Comparison of ENCODE assay signal across 8 cellular contexts in genomic region chr19:4342421-4343055, GRCh38. TPM values are rescaled to one million over a fixed set of nuclear protein-coding genes. Genes with fewer than 3 reads are reported as not detected.
DNase-seq lines count a peak whose midpoint lies in the region; ATAC-seq and TF ChIP-seq lines count a peak whose summit lies in the region.

No MANE protein-coding gene starts in this region.

- peak overlapping the region; percentile 75 for H3K27ac ChIP-seq in OCI-LY7 (ENCODE audit: low read depth, low read length, poor library complexity, severe bottlenecking)

- peaks cover 8% of the 10 kb centered on the region; the same call in 1 of the 2 replicates for H3K36me3 ChIP-seq in OCI-LY7 (ENCODE audit: insufficient read depth, low read length)

- peak overlapping the region; percentile 82; the same call in 1 of the 2 replicates for H2AFZ ChIP-seq in OCI-LY7 (ENCODE audit: low read length)

- TF ChIP-seq CTCF in OCI-LY7 (conservative IDR thresholded peaks at IDR 0.05; ENCODE audit: low read length) (no peak), epithelial cell of esophagus (IDR thresholded peaks at IDR 0.05; ENCODE audit: insufficient read depth, low read depth, low read length, missing control alignments) (no peak)

- H3K4me2 ChIP-seq in OCI-LY7 (ENCODE audit: low read length): peak overlapping the region; percentile 87

- POLR2A ChIA-PET in OCI-LY7 (lab: Charles Lee): interaction anchor here (0.6 to 1.5 kb wide), 9 partner anchors 22 to 197 kb away, joined by 3 to 5 read pairs (median 3); partner anchors contain the start of genes HDGFL2 and LRG1

- H3K9me2 ChIP-seq in OCI-LY7 (ENCODE audit: insufficient read depth, low read length): no peaks in the 10 kb centered on the region

- H3K4me3 ChIP-seq in OCI-LY7 (ENCODE audit: low read depth, low read length, poor library complexity, severe bottlenecking) (peak overlapping the region; percentile 74), epithelial cell of esophagus (ENCODE audit: low read length) (peak overlapping the region; percentile 85)

- no TSS peak for BruUV-seq in OCI-LY7 (replicated peaks; lab: Mats Ljungman, UMichigan)

- intact Hi-C loops in OCI-LY7 (cut with micrococcal nuclease; ENCODE audit: unreplicated experiment): loop anchor here (2.0 kb wide), 1 partner anchor 58 kb away; the partner anchor contains the start of gene SH3GL1

- CTCF ChIA-PET in OCI-LY7 (lab: Charles Lee; ENCODE audit: unreplicated experiment): interaction anchor here (0.6 to 1.4 kb wide), 3 partner anchors 10 to 65 kb away, joined by 3 to 5 read pairs (median 3); partner anchors contain the start of gene CHAF1A

- H3K79me2 ChIP-seq in OCI-LY7 (ENCODE audit: insufficient read depth, low read depth, low read length): no peaks in the 10 kb centered on the region

- H3K9me3 ChIP-seq in OCI-LY7 (ENCODE audit: low read length): no peaks in the 10 kb centered on the region

- DNase-seq in DMS 273 (lab: John Stamatoyannopoulos, UW; ENCODE audit: unreplicated experiment) (peak; percentile 99), HuH-7 (ENCODE audit: low spot score) (peak; percentile 89), OCI-LY7 (ENCODE audit: low spot score) (peak; percentile 100), activated T-cell treated with anti-CD3 and anti-CD28 coated beads for 4 hours (peak; percentile 77), epithelial cell of esophagus (ENCODE audit: low read depth) (peak; percentile 100), middle frontal gyrus (ENCODE audit: extremely low spot score, low spot score) (peak; percentile 99)
- DNase-seq in stimulated activated CD8-positive, alpha-beta memory T cell treated with anti-CD3 and anti-CD28 coated beads, Interleukin-2, amount 100 ng/mL, for 1 hour (ENCODE audit: low read depth in 2 of 2): peak; percentile 69 to 77

- H4K20me1 ChIP-seq in OCI-LY7 (ENCODE audit: insufficient read depth, low read length): no peaks in the 10 kb centered on the region

- ATAC-seq in GM21526 (IDR thresholded peaks at IDR 0.05; ENCODE audit: low FRiP score, unreplicated experiment): peak; percentile 73

- peaks cover 15% of the 10 kb centered on the region for H3K4me1 ChIP-seq in OCI-LY7 (ENCODE audit: insufficient read depth, low read length, poor library complexity, severe bottlenecking)

RNA-seq across cellular contexts. Expression of gene MPND, which starts 0.8 kb away (rescaled TPM):
- 6.7 and 7.2 TPM in 2 replicates for total RNA-seq in OCI-LY7 (2014; rRNA removed; shearing (Covaris generic))
- 19.1 and 19.5 TPM in 2 replicates for total RNA-seq in OCI-LY7 (2022)

RNA-seq across cellular contexts. Expression of gene STAP2, which starts 3.9 kb away (rescaled TPM):
- 0.13 and 1.3 TPM in 2 replicates for total RNA-seq in OCI-LY7 (2014; rRNA removed; shearing (Covaris generic))
- total RNA-seq in OCI-LY7 (2022): 0.57 and 1.2 TPM in 2 replicates

RNA-seq across cellular contexts. Expression of gene FSD1, which starts 38.1 kb away (rescaled TPM):
- 19.8 and 20.2 TPM in 2 replicates for total RNA-seq in OCI-LY7 (2014; rRNA removed; shearing (Covaris generic))
- total RNA-seq in OCI-LY7 (2022): 21.9 and 23.2 TPM in 2 replicates

RNA-seq across cellular contexts. Expression of gene TMIGD2, which starts 40.3 kb away (rescaled TPM):
- total RNA-seq in OCI-LY7 (2014; rRNA removed; shearing (Covaris generic)): 2.7 and 6.2 TPM in 2 replicates
- total RNA-seq in OCI-LY7 (2022): 0.44 and 0.59 TPM in 2 replicates

RNA-seq across cellular contexts. Expression of gene SH3GL1, which starts 57.8 kb away (rescaled TPM):
- total RNA-seq in OCI-LY7 (2014; rRNA removed; shearing (Covaris generic)): 24.3 and 33.2 TPM in 2 replicates
- total RNA-seq in OCI-LY7 (2022): 38.9 and 39.0 TPM in 2 replicates

Comparison
In these comparisons a context has a peak if more than half of its experiments do, and no peak if none do; other contexts are left out.
1. Peak in every context shown above with its lines: DNase-seq, ATAC-seq, H3K4me3 ChIP-seq and H3K27ac ChIP-seq.